ENCODE assay signal across 1 cellular context in the genomic region with DNA sequence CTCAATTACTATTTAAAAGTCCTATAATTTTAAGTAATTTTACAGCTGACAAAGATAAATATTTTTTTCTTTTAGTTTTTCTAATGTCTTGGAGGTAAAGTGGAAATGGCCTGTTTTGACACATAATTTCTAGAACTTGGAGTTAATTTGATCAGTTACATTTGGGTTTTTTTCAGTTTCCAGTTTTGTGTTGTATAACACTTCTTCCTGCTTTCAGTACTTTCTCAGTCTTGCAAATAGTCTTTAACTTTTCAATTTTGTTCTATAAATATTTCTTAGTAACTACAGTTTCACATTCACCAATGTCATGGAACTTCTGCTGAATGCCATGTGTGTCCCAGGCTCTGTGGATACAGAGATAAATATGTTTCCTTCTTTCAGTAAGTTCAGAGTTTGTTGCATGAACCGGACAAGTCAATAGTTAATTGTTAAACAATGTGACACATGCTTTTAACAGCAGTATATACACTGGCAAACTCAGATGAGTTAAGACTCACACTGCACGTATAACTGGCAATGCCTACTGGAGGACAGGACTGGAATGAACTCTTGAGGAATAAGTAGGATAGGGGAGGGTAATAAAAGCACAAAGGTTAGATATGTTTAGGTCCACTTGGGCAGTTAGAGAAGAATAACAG.
TF ChIP-seq lines count a peak whose summit lies in the region.

No MANE protein-coding gene starts in this region.

TF ChIP-seq in HepG2, 621 proteins besides CTCF, POLR2A, EP300 and RAD21 (continued from another document and continues in another):
- peak; percentile 63 for TF ChIP-seq ARID5B (CRISPR knock-in tag; IDR thresholded peaks at IDR 0.05)
- TF ChIP-seq, protein P1, sequence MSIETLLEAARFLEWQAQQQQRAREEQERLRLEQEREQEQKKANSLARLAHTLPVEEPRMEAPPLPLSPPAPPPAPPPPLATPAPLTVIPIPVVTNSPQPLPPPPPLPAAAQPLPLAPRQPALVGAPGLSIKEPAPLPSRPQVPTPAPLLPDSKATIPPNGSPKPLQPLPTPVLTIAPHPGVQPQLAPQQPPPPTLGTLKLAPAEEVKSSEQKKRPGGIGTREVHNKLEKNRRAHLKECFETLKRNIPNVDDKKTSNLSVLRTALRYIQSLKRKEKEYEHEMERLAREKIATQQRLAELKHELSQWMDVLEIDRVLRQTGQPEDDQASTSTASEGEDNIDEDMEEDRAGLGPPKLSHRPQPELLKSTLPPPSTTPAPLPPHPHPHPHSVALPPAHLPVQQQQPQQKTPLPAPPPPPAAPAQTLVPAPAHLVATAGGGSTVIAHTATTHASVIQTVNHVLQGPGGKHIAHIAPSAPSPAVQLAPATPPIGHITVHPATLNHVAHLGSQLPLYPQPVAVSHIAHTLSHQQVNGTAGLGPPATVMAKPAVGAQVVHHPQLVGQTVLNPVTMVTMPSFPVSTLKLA (IDR thresholded peaks at IDR 0.05), result peak; percentile 73
- no peak for TF ChIP-seq USF2 (IDR thresholded peaks at IDR 0.05; ENCODE audit: low read depth, low read length)
- TF ChIP-seq USF2 (CRISPR knock-in tag; IDR thresholded peaks at IDR 0.05; ENCODE audit: borderline replicate concordance), result no peak
- TF ChIP-seq ZFP90 (CRISPR knock-in tag; IDR thresholded peaks at IDR 0.05; ENCODE audit: borderline replicate concordance), result no peak
- TF ChIP-seq, protein P2, sequence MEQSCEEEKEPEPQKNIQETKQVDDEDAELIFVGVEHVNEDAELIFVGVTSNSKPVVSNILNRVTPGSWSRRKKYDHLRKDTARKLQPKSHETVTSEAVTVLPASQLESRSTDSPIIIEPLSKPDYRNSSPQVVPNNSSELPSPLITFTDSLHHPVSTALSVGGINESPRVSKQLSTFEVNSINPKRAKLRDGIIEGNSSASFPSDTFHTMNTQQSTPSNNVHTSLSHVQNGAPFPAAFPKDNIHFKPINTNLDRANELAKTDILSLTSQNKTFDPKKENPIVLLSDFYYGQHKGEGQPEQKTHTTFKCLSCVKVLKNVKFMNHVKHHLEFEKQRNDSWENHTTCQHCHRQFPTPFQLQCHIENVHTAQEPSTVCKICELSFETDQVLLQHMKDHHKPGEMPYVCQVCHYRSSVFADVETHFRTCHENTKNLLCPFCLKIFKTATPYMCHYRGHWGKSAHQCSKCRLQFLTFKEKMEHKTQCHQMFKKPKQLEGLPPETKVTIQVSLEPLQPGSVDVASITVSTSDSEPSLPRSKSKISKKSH (CRISPR knock-in tag; IDR thresholded peaks at IDR 0.05; ENCODE audit: borderline replicate concordance), result no peak
- TF ChIP-seq FOXK1 (CRISPR knock-in tag; IDR thresholded peaks at IDR 0.05; ENCODE audit: borderline replicate concordance, low read depth), result peak; percentile 34; the same call in 1 of the 2 replicates
- no peak for TF ChIP-seq ZNF619 (CRISPR knock-in tag; IDR thresholded peaks at IDR 0.05)
- TF ChIP-seq CREM (IDR thresholded peaks at IDR 0.05), result peak; percentile 33; the same call in 1 of the 2 replicates
- TF ChIP-seq CREM (CRISPR knock-in tag; IDR thresholded peaks at IDR 0.05), result no peak
- TF ChIP-seq HMG20A (CRISPR knock-in tag; IDR thresholded peaks at IDR 0.05; ENCODE audit: borderline replicate concordance), result peak; percentile 40; the same call in 1 of the 2 replicates
- TF ChIP-seq HDAC1 (CRISPR knock-in tag; IDR thresholded peaks at IDR 0.05), result 0 out of 2 replicates have a peak, but pooled peaks have one; percentile 23
- TF ChIP-seq ZNF768 (CRISPR knock-in tag; IDR thresholded peaks at IDR 0.05), result no peak
- no peak for TF ChIP-seq NCOA5 (CRISPR knock-in tag; IDR thresholded peaks at IDR 0.05)
- no peak for TF ChIP-seq HNF4G (IDR thresholded peaks at IDR 0.05; ENCODE audit: borderline replicate concordance, low read depth, low read length)
- no peak for TF ChIP-seq HNF4G (CRISPR knock-in tag; IDR thresholded peaks at IDR 0.05; ENCODE audit: borderline replicate concordance, low read depth)
- peak; percentile 71 for TF ChIP-seq HNF1A (IDR thresholded peaks at IDR 0.05; ENCODE audit: low read depth)
- TF ChIP-seq HNF1A (CRISPR knock-in tag; IDR thresholded peaks at IDR 0.05; ENCODE audit: borderline replicate concordance), result no peak
- TF ChIP-seq FOXP1 (IDR thresholded peaks at IDR 0.05), result no peak
- peak; percentile 58 for TF ChIP-seq FOXP1 (CRISPR knock-in tag; IDR thresholded peaks at IDR 0.05)
- no peak for TF ChIP-seq HNRNPUL1 (IDR thresholded peaks at IDR 0.05; ENCODE audit: low read depth, low read length)
- no peak for TF ChIP-seq TBX3 (IDR thresholded peaks at IDR 0.05; ENCODE audit: borderline replicate concordance)
- TF ChIP-seq ATM (IDR thresholded peaks at IDR 0.05; ENCODE audit: borderline replicate concordance), result no peak
- no peak for TF ChIP-seq SKI (IDR thresholded peaks at IDR 0.05; ENCODE audit: partially characterized antibody)
- TF ChIP-seq ZSCAN25 (CRISPR knock-in tag; IDR thresholded peaks at IDR 0.05), result no peak
- no peak for TF ChIP-seq HINFP (CRISPR knock-in tag; IDR thresholded peaks at IDR 0.05; ENCODE audit: low read depth)
- no peak for TF ChIP-seq CSRNP1 (CRISPR knock-in tag; IDR thresholded peaks at IDR 0.05)
- TF ChIP-seq, protein P3, sequence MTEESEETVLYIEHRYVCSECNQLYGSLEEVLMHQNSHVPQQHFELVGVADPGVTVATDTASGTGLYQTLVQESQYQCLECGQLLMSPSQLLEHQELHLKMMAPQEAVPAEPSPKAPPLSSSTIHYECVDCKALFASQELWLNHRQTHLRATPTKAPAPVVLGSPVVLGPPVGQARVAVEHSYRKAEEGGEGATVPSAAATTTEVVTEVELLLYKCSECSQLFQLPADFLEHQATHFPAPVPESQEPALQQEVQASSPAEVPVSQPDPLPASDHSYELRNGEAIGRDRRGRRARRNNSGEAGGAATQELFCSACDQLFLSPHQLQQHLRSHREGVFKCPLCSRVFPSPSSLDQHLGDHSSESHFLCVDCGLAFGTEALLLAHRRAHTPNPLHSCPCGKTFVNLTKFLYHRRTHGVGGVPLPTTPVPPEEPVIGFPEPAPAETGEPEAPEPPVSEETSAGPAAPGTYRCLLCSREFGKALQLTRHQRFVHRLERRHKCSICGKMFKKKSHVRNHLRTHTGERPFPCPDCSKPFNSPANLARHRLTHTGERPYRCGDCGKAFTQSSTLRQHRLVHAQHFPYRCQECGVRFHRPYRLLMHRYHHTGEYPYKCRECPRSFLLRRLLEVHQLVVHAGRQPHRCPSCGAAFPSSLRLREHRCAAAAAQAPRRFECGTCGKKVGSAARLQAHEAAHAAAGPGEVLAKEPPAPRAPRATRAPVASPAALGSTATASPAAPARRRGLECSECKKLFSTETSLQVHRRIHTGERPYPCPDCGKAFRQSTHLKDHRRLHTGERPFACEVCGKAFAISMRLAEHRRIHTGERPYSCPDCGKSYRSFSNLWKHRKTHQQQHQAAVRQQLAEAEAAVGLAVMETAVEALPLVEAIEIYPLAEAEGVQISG (CRISPR knock-in tag; IDR thresholded peaks at IDR 0.05), result no peak
